Comparison of ENCODE assay signal across 22 cellular contexts in the genomic region with DNA sequence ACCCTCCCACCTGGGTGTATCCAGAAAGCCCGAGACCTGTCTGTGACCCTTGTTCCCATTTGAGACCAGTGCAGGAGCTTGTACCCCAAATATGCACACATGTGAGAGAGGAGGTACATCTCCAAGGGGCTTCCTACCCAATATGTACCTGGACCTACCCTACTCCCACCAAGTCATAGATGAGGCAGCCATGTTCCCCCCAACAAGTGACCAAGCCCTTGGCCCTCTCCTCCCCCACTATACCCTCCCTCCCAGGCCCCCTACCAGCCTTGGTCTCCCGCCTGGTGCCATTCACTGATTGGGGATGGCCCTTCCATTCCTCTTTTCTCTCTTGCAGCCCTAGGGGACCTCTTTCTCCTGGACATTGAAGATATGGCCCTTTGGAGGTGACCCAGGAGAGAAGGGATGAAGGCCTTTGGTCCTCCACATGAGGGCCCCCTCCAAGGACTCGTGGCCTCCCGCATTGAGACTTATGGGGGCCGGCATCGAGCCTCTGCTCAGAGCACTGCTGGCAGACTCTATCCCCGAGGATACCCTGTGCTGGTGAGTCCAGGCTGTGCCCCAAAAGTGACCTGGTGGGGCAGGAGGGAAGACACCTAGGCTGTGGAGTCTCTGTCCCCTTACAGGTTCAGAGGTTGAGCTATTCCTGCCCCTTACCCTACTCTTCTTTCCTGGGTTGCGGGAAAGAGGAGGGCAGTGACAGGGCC. TPM values are rescaled to one million over a fixed set of nuclear protein-coding genes. Genes with fewer than 3 reads are reported as not detected.
A peak's percentile ranks its signal among the peaks of the same experiment; 100 is the strongest.
DNase-seq lines count a peak whose midpoint lies in the region; ATAC-seq, FAIRE-seq and TF ChIP-seq lines count a peak whose summit lies in the region.
"Had no signal": no experiment of that assay in that cellular context is flagged by ENCODE, and none has a peak within 500 bp of the region (broad histone marks: within the 10 kb centered on the region; RNA-seq: fewer than 3 reads in every experiment).

No MANE protein-coding gene starts in this region.

- H3K36me3 ChIP-seq in HepG2 (replicated peaks in 1 of 2; ENCODE audit: control insufficient read depth in 1 of 2, insufficient read depth in 2 of 2, low read length in 2 of 2) (peaks cover 2 to 26% of the 10 kb centered on the region in 2 experiments; a peak in 4 of 5 replicates), right lobe of liver (no peaks in the 10 kb centered on the region), hepatocyte (replicated peaks; ENCODE audit: insufficient read depth, low read depth) (no peaks in the 10 kb centered on the region), prostate gland (no peaks in the 10 kb centered on the region)
- H3K36me3 ChIP-seq: brain microvascular endothelial cell had no signal

- H3K4me3 ChIP-seq in HepG2 (replicated peaks in 1 of 3; ENCODE audit: insufficient read depth in 1 of 3, low read depth in 2 of 3, low read length in 3 of 3): no peak overlapping the region
- H3K4me3 ChIP-seq in right lobe of liver: no peak overlapping the region
- H3K4me3 ChIP-seq in hepatocyte: no peak overlapping the region
- no peak overlapping the region for H3K4me3 ChIP-seq in prostate gland
- H3K4me3 ChIP-seq: lung had no signal

- intact Hi-C loops in HepG2 (cut with micrococcal nuclease; ENCODE audit: unreplicated experiment) (no loop called here), right lobe of liver (cut with DNase I) (no loop called here), prostate gland (cut with DNase I) (no loop called here)

- TF ChIP-seq CTCF in HepG2 (CRISPR knock-in tag; IDR thresholded peaks at IDR 0.05) (no peak), right lobe of liver (IDR thresholded peaks at IDR 0.05) (no peak), hepatocyte (IDR thresholded peaks at IDR 0.05; ENCODE audit: poor library complexity) (no peak), prostate gland (IDR thresholded peaks at IDR 0.05) (no peak)

- H3K27ac ChIP-seq in HepG2 (ENCODE audit: extremely low read length, insufficient read depth, low read length) (no peak overlapping the region), right lobe of liver (no peak overlapping the region), hepatocyte (peak overlapping the region; percentile 100), prostate gland (peak overlapping the region; percentile 50 to 72)
- H3K27ac ChIP-seq: brain microvascular endothelial cell had no signal

- no peak for TF ChIP-seq RAD21 in HepG2 (CRISPR knock-in tag; IDR thresholded peaks at IDR 0.05)

- CTCF ChIA-PET in HepG2 (lab: Yijun Ruan, JAX; ENCODE audit: low intra/inter-chr PET ratio, low total read pairs): no interaction called here

- H2AFZ ChIP-seq in HepG2 (ENCODE audit: low read length) (no peak overlapping the region), hepatocyte (no peak overlapping the region)

- H3K79me2 ChIP-seq in HepG2 (ENCODE audit: insufficient read depth, low read length) (no peaks in the 10 kb centered on the region), hepatocyte (peaks cover 6% of the 10 kb centered on the region)

- TF ChIP-seq EP300 in HepG2 (IDR thresholded peaks at IDR 0.05; ENCODE audit: low read depth in 2 of 2, low read length in 2 of 2): no peak
- no peak for TF ChIP-seq EP300 in HepG2 (CRISPR knock-in tag; IDR thresholded peaks at IDR 0.05; ENCODE audit: borderline replicate concordance)

- H3K9ac ChIP-seq in HepG2 (ENCODE audit: insufficient read depth, low read depth, low read length): no peak overlapping the region

- H3K4me2 ChIP-seq in HepG2 (ENCODE audit: low read depth, low read length): 0 out of 2 replicates have a peak overlapping the region, but pooled peaks have one; percentile 91
- H3K4me2 ChIP-seq in hepatocyte: peak overlapping the region; percentile 85

- no TSS peak for BruUV-seq in HepG2 (replicated peaks; lab: Mats Ljungman, UMichigan)

- H3K9me3 ChIP-seq in HepG2 (ENCODE audit: low read length) (no peaks in the 10 kb centered on the region), right lobe of liver (no peaks in the 10 kb centered on the region), hepatocyte (ENCODE audit: low read depth) (no peaks in the 10 kb centered on the region), prostate gland (no peaks in the 10 kb centered on the region)

- no peak for TF ChIP-seq POLR2A in HepG2 (IDR thresholded peaks at IDR 0.05; ENCODE audit: insufficient read depth in 1 of 2, low read depth in 2 of 2, low read length in 2 of 2)
- no peak for TF ChIP-seq POLR2A in right lobe of liver (IDR thresholded peaks at IDR 0.05)
- TF ChIP-seq POLR2A in prostate gland (IDR thresholded peaks at IDR 0.05): no peak

- WGBS in HepG2 (ENCODE audit: low lambda C conversion rate): 87% methylated on average over 3 of the region's 8 CpGs
- WGBS in right lobe of liver (ENCODE audit: insufficient coverage, low coverage, low lambda C conversion rate, missing lambda C conversion rate): 90% methylated on average over 3 of the region's 8 CpGs
- WGBS in hepatocyte (ENCODE audit: low lambda C conversion rate, missing lambda C conversion rate): 95% methylated on average over 8 of the region's 8 CpGs
- 88% methylated on average over 8 of the region's 8 CpGs for WGBS in prostate gland

- no peak for FAIRE-seq in HepG2 (lab: Jason Lieb, UNC)
- FAIRE-seq: A204.1 had no signal

- H4K20me1 ChIP-seq in HepG2 (ENCODE audit: insufficient read depth, low read length) (no peaks in the 10 kb centered on the region), hepatocyte (ENCODE audit: insufficient read depth, poor library complexity, severe bottlenecking) (no peaks in the 10 kb centered on the region)

- in situ Hi-C loops in HepG2 (cut with HindIII; ENCODE audit: extremely low pct_ligation_motif_present, low pct_unique_long_range_greater_than_20kb): no loop called here

- no peaks in the 10 kb centered on the region for H3K9me2 ChIP-seq in hepatocyte (replicated peaks; ENCODE audit: insufficient read depth)

- POLR2A ChIA-PET in HepG2 (lab: Yijun Ruan, JAX): interaction anchor here (1.6 to 2.3 kb wide), 4 partner anchors 10 to 72 kb away, joined by 4 to 53 read pairs (median 14); a partner anchor contains a TSS

- peaks cover 57% of the 10 kb centered on the region for H3K4me1 ChIP-seq in HepG2 (ENCODE audit: insufficient read depth, low read length)
- H3K4me1 ChIP-seq in right lobe of liver: peaks cover 0 to 13% (median 0%) of the 10 kb centered on the region in 4 donors
- H3K4me1 ChIP-seq in hepatocyte (ENCODE audit: insufficient read depth): peaks cover 38% of the 10 kb centered on the region
- no peaks in the 10 kb centered on the region for H3K4me1 ChIP-seq in prostate gland (replicated peaks)

- H3K27me3 ChIP-seq in HepG2 (ENCODE audit: control insufficient read depth in 1 of 2, insufficient read depth in 2 of 2, low read length in 2 of 2) (peaks cover 0 to 4% of the 10 kb centered on the region in 2 experiments; a peak in 1 of 5 replicates), right lobe of liver (no peaks in the 10 kb centered on the region), hepatocyte (no peaks in the 10 kb centered on the region), prostate gland (replicated peaks; ENCODE audit: insufficient read depth) (no peaks in the 10 kb centered on the region)

- ATAC-seq in HepG2 (no peak), right lobe of liver (no peak)

- DNase-seq in HepG2 (ENCODE audit: low spot score): no peak
- DNase-seq in right lobe of liver: no peak
- DNase-seq in hepatocyte (ENCODE audit: low spot score): peak; percentile 10
- no peak for DNase-seq in prostate gland (ENCODE audit: low spot score)
- DNase-seq in NCI-H2196 (lab: John Stamatoyannopoulos, UW; ENCODE audit: unreplicated experiment): no peak
- no peak for DNase-seq in activated T-cell treated with anti-CD3 and anti-CD28 coated beads, Interleukin-2, amount 50 U/mL, for 1 hour
- no peak for DNase-seq in NCI-H526 (lab: John Stamatoyannopoulos, UW)
- DNase-seq in activated CD4-positive, CD25-positive, alpha-beta regulatory T cell (lab: John Stamatoyannopoulos, UW): no peak
- DNase-seq: activated T-cell treated with anti-CD3 and anti-CD28 coated beads, Interleukin-2, amount 50 U/mL, for 4 hours; brain microvascular endothelial cell; CD4-positive, alpha-beta T cell; dermis blood vessel endothelial cell; Kasumi-1; NCI-H1105; NCI-H2171; NCI-H82; SW 1271 had no signal

RNA-seq across cellular contexts. Expression of a gene that starts 1.5 kb away (rescaled TPM):
- total RNA-seq in HepG2 (2016; rRNA removed; fragmentation: Illumina TruSeq; extraction: Trizol) (13.1 and 18.9 TPM in 2 replicates), right lobe of liver (1 to 10 TPM; 2.3 to 5.5 (median 3.3) TPM), hepatocyte (36.3 and 85.7 TPM in 2 replicates), prostate gland (1 to 10 TPM; 4.6 to 6.2 TPM)
- 11.1 and 14.7 TPM in 2 replicates for total RNA-seq in HepG2 (2016; cell fraction: cytosol; rRNA removed; fragmentation: Illumina TruSeq; extraction: Trizol; ENCODE audit: low read depth)
- 15.0 and 16.9 TPM in 2 replicates for total RNA-seq in HepG2 (2016; cell fraction: insoluble cytoplasmic fraction; rRNA removed; fragmentation: Illumina TruSeq; extraction: Trizol)
- total RNA-seq in HepG2 (2016; cell fraction: membrane; rRNA removed; fragmentation: Illumina TruSeq; extraction: Trizol): 23.7 TPM in 2 replicates
- total RNA-seq in HepG2 (2016; cell fraction: nucleus; rRNA removed; fragmentation: Illumina TruSeq; extraction: Trizol): 15.6 and 19.7 TPM in 2 replicates
- polyA plus RNA-seq in HepG2 (2011; rRNA removed) (17.0 and 26.8 TPM in 2 replicates), hepatocyte (43.6 and 52.2 TPM in 2 replicates)
- polyA plus RNA-seq in HepG2 (2011; cell fraction: cytosol; rRNA removed): 12.8 and 29.8 TPM in 2 replicates
- 20.1 and 50.9 TPM in 2 replicates for polyA plus RNA-seq in HepG2 (2011; cell fraction: nucleus; rRNA removed)
- 16.4 and 22.2 TPM in 2 replicates for polyA plus RNA-seq in HepG2 (2012)
- 16.0 and 16.1 TPM in 2 replicates for polyA plus RNA-seq in HepG2 (2016; cell fraction: cytosol; fragmentation: Illumina TruSeq; extraction: Trizol; ENCODE audit: low read depth)
- 15.2 and 21.6 TPM in 2 replicates for polyA plus RNA-seq in HepG2 (2016; cell fraction: insoluble cytoplasmic fraction; fragmentation: Illumina TruSeq; extraction: Trizol; ENCODE audit: low read depth)
- polyA plus RNA-seq in HepG2 (2016; cell fraction: membrane; fragmentation: Illumina TruSeq; extraction: Trizol; ENCODE audit: low read depth): 20.3 and 26.3 TPM in 2 replicates
- polyA plus RNA-seq in HepG2 (2016; cell fraction: nucleus; fragmentation: Illumina TruSeq; extraction: Trizol; ENCODE audit: insufficient read depth, low read depth): 28.0 and 30.9 TPM in 2 replicates
- polyA minus RNA-seq in HepG2 (2011; rRNA and poly(A)+ RNA removed; ENCODE audit: low replicate concordance): 0.70 and 23.3 TPM in 2 replicates
- polyA minus RNA-seq in HepG2 (2011; cell fraction: cytosol; rRNA and poly(A)+ RNA removed): 8.8 and 12.8 TPM in 2 replicates
- polyA minus RNA-seq in HepG2 (2011; cell fraction: nucleus; rRNA and poly(A)+ RNA removed): 13.3 and 16.5 TPM in 2 replicates
- total RNA-seq: activated CD4-positive, alpha-beta memory T cell treated with anti-CD3 and anti-CD28 coated beads for 36 hours; activated T-cell treated with anti-CD3 and anti-CD28 coated beads, Interleukin-2, amount 50 U/mL, for 4 hours; CD4-positive, alpha-beta T cell; dermis blood vessel endothelial cell; glomerular endothelial cell had no signal
- polyA plus RNA-seq: neural cell had no signal

RNA-seq across cellular contexts. Expression of a gene that starts 29.9 kb away (rescaled TPM):
- total RNA-seq in HepG2 (2016; rRNA removed; fragmentation: Illumina TruSeq; extraction: Trizol): 21.9 and 41.5 TPM in 2 replicates
- 16.3 and 18.0 TPM in 2 replicates for total RNA-seq in HepG2 (2016; cell fraction: cytosol; rRNA removed; fragmentation: Illumina TruSeq; extraction: Trizol; ENCODE audit: low read depth)
- total RNA-seq in HepG2 (2016; cell fraction: insoluble cytoplasmic fraction; rRNA removed; fragmentation: Illumina TruSeq; extraction: Trizol): 28.8 and 36.5 TPM in 2 replicates
- 19.8 and 22.3 TPM in 2 replicates for total RNA-seq in HepG2 (2016; cell fraction: membrane; rRNA removed; fragmentation: Illumina TruSeq; extraction: Trizol)
- total RNA-seq in HepG2 (2016; cell fraction: nucleus; rRNA removed; fragmentation: Illumina TruSeq; extraction: Trizol): 36.8 and 40.7 TPM in 2 replicates
- 41.4 and 61.2 TPM in 2 replicates for polyA plus RNA-seq in HepG2 (2011; rRNA removed)
- 53.0 and 53.4 TPM in 2 replicates for polyA plus RNA-seq in HepG2 (2011; cell fraction: cytosol; rRNA removed)
- 67.2 and 67.4 TPM in 2 replicates for polyA plus RNA-seq in HepG2 (2011; cell fraction: nucleus; rRNA removed)
- polyA plus RNA-seq in HepG2 (2012): 40.9 and 56.2 TPM in 2 replicates
- polyA plus RNA-seq in HepG2 (2016; cell fraction: cytosol; fragmentation: Illumina TruSeq; extraction: Trizol; ENCODE audit: low read depth): 5.2 and 6.8 TPM in 2 replicates
- 31.8 and 38.4 TPM in 2 replicates for polyA plus RNA-seq in HepG2 (2016; cell fraction: insoluble cytoplasmic fraction; fragmentation: Illumina TruSeq; extraction: Trizol; ENCODE audit: low read depth)
- 14.3 and 15.5 TPM in 2 replicates for polyA plus RNA-seq in HepG2 (2016; cell fraction: membrane; fragmentation: Illumina TruSeq; extraction: Trizol; ENCODE audit: low read depth)
- 75.7 and 99.5 TPM in 2 replicates for polyA plus RNA-seq in HepG2 (2016; cell fraction: nucleus; fragmentation: Illumina TruSeq; extraction: Trizol; ENCODE audit: insufficient read depth, low read depth)
- 88.8 and 131 TPM in 2 replicates for polyA minus RNA-seq in HepG2 (2011; rRNA and poly(A)+ RNA removed; ENCODE audit: low replicate concordance)
- 52.9 and 68.3 TPM in 2 replicates for polyA minus RNA-seq in HepG2 (2011; cell fraction: cytosol; rRNA and poly(A)+ RNA removed)
- 54.3 and 80.4 TPM in 2 replicates for polyA minus RNA-seq in HepG2 (2011; cell fraction: nucleus; rRNA and poly(A)+ RNA removed)
- 100 to 1,000 TPM in 4 of 6 experiments, 10 to 100 TPM in 2; 70.6 to 199 (median 117) TPM for total RNA-seq in right lobe of liver
- total RNA-seq in hepatocyte: 110 and 147 TPM in 2 replicates
- polyA plus RNA-seq in hepatocyte: 168 and 188 TPM in 2 replicates
- total RNA-seq in prostate gland: 100 to 1,000 TPM in 1 of 2 donors, 10 to 100 TPM in 1; 91.1 to 168 TPM

Comparison
In these comparisons a context has a peak if more than half of its experiments do, and no peak if none do; other contexts are left out.
1. H3K27ac ChIP-seq: peak in hepatocyte (single experiment) and prostate gland (2 of 2); none in HepG2 (single experiment) and right lobe of liver (0 of 3).